ENCODE assay signal across 12 cellular contexts in genomic region chr9:21852751-21853150, GRCh38. TPM values are rescaled to one million over a fixed set of nuclear protein-coding genes. Genes with fewer than 3 reads are reported as not detected.
A peak's percentile ranks its signal among the peaks of the same experiment; 100 is the strongest.
DNase-seq lines count a peak whose midpoint lies in the region; ATAC-seq and TF ChIP-seq lines count a peak whose summit lies in the region.
"Had no signal": no experiment of that assay in that cellular context is flagged by ENCODE, and none has a peak within 500 bp of the region (broad histone marks: within the 10 kb centered on the region; RNA-seq: fewer than 3 reads in every experiment).

No MANE protein-coding gene starts in this region.

- H3K27me3 ChIP-seq in GM23248 (replicated peaks; ENCODE audit: insufficient read depth): no peaks in the 10 kb centered on the region
- H3K27me3 ChIP-seq: upper lobe of left lung had no signal

- peak; percentile 34 to 59 for ATAC-seq in activated T-cell treated with anti-CD3 and anti-CD28 coated beads, Interleukin-2, amount 50 U/mL, for 4 hours
- ATAC-seq in GM21786 (IDR thresholded peaks at IDR 0.05; ENCODE audit: unreplicated experiment) (peak; percentile 98), HG03432 (IDR thresholded peaks at IDR 0.05; ENCODE audit: unreplicated experiment) (peak; percentile 100)
- ATAC-seq: naive thymus-derived CD4-positive, alpha-beta T cell had no signal

- peaks cover 57% of the 10 kb centered on the region for H3K36me3 Mint-ChIP-seq in activated T-cell treated with anti-CD3 and anti-CD28 coated beads, Interleukin-2, amount 50 U/mL, for 4 hours (ENCODE audit: insufficient read depth)
- H3K36me3 Mint-ChIP-seq in type B pancreatic cell: peaks cover 80% of the 10 kb centered on the region

- H3K9me3 Mint-ChIP-seq in activated T-cell treated with anti-CD3 and anti-CD28 coated beads, Interleukin-2, amount 50 U/mL, for 4 hours: peaks cover 13% of the 10 kb centered on the region
- H3K9me3 Mint-ChIP-seq in type B pancreatic cell: no peaks in the 10 kb centered on the region

- no peaks in the 10 kb centered on the region for H3K79me2 ChIP-seq in GM23248 (ENCODE audit: insufficient read depth)

- no peak overlapping the region for H3K4me2 ChIP-seq in GM23248 (ENCODE audit: unreplicated experiment)

- H3K4me3 ChIP-seq in GM23248: no peak overlapping the region
- H3K4me3 ChIP-seq: upper lobe of left lung had no signal

- no peaks in the 10 kb centered on the region for H3K9me2 ChIP-seq in GM23248 (ENCODE audit: insufficient read depth)

- H3K9me3 ChIP-seq in GM23248 (ENCODE audit: low read depth): no peaks in the 10 kb centered on the region

- no peaks in the 10 kb centered on the region for H3K27me3 Mint-ChIP-seq in activated T-cell treated with anti-CD3 and anti-CD28 coated beads, Interleukin-2, amount 50 U/mL, for 4 hours (ENCODE audit: low read depth)
- H3K27me3 Mint-ChIP-seq in type B pancreatic cell: no peaks in the 10 kb centered on the region
- H3K27me3 Mint-ChIP-seq: naive thymus-derived CD4-positive, alpha-beta T cell had no signal

- WGBS in GM23248 (ENCODE audit: low coverage in 1 of 2, low lambda C conversion rate in 2 of 2, missing lambda C conversion rate in 2 of 2), 2 experiments: 86 to 87% methylated on average over 3 of the region's 3 CpGs

- no peak for DNase-seq in activated T-cell treated with anti-CD3 and anti-CD28 coated beads, Interleukin-2, amount 50 U/mL, for 4 hours
- no peak for DNase-seq in activated T-cell treated with anti-CD3 and anti-CD28 coated beads, Interleukin-2, amount 50 U/mL, for 1 hour
- DNase-seq in type B pancreatic cell (ENCODE audit: extremely low spot score, unreplicated experiment) (no peak), GM23248 (no peak), DMS 273 treated with DMSO at 0.1 percent for 48 hours (lab: John Stamatoyannopoulos, UW) (no peak), pons (ENCODE audit: low spot score) (no peak)
- DNase-seq: cortex of kidney; naive thymus-derived CD4-positive, alpha-beta T cell; stimulated activated CD4-positive, alpha-beta T cell treated with anti-CD3 and anti-CD28 coated beads, Interleukin-1b, Interleukin-23, amount 100 ng/mL, for 48 hours; upper lobe of left lung had no signal

- H3K36me3 ChIP-seq in GM23248 (ENCODE audit: low read depth): peaks cover 18% of the 10 kb centered on the region; the same call in 1 of the 2 replicates

- no peak overlapping the region for H3K27ac ChIP-seq in GM23248
- H3K27ac ChIP-seq: upper lobe of left lung had no signal

- peaks cover 36% of the 10 kb centered on the region for H3K4me1 ChIP-seq in GM23248 (ENCODE audit: insufficient read depth)
- H3K4me1 ChIP-seq: upper lobe of left lung had no signal

- H3K4me1 Mint-ChIP-seq in activated T-cell treated with anti-CD3 and anti-CD28 coated beads, Interleukin-2, amount 50 U/mL, for 4 hours (ENCODE audit: low read depth): peaks cover 18% of the 10 kb centered on the region
- H3K4me1 Mint-ChIP-seq in type B pancreatic cell (ENCODE audit: unreplicated experiment): peaks cover 6% of the 10 kb centered on the region

- H3K4me3 Mint-ChIP-seq in activated T-cell treated with anti-CD3 and anti-CD28 coated beads, Interleukin-2, amount 50 U/mL, for 4 hours: no peak overlapping the region
- H3K4me3 Mint-ChIP-seq in type B pancreatic cell: no peak overlapping the region
- H3K4me3 Mint-ChIP-seq: naive thymus-derived CD4-positive, alpha-beta T cell had no signal

- no peaks in the 10 kb centered on the region for H4K20me1 ChIP-seq in GM23248 (ENCODE audit: insufficient read depth)

- H2AFZ ChIP-seq in GM23248: no peak overlapping the region

- in situ Hi-C loops in GM23248 (cut with MboI): no loop called here

- H3K27ac Mint-ChIP-seq in type B pancreatic cell: peak overlapping the region; percentile 26

- no peak for TF ChIP-seq CTCF in type B pancreatic cell (conservative IDR thresholded peaks at IDR 0.05)

- H3K9ac ChIP-seq in GM23248: no peak overlapping the region

- peaks cover 69% of the 10 kb centered on the region for H3F3A ChIP-seq in GM23248 (ENCODE audit: insufficient read depth)

RNA-seq across cellular contexts. Expression of gene MTAP, which starts 50.3 kb away (rescaled TPM):
- 10 to 100 TPM; 73.2 to 78.1 (median 76.3) TPM for total RNA-seq in activated T-cell treated with anti-CD3 and anti-CD28 coated beads, Interleukin-2, amount 50 U/mL, for 4 hours
- total RNA-seq in type B pancreatic cell (ENCODE audit: low replicate concordance): 73.4 and 77.4 TPM in 2 replicates
- 26.7 and 29.8 TPM in 2 replicates for total RNA-seq in GM23248 (2014; rRNA removed; shearing (Covaris generic))
- polyA plus RNA-seq in GM23248 (2016; fragmentation: Nextera tagmentation; extraction: Ambion mirVana): 44.8 and 47.8 TPM in 2 replicates

Comparison
In these comparisons a context has a peak if more than half of its experiments do, and no peak if none do; other contexts are left out.
1. ATAC-seq: peak in every context shown above with its lines; median percentile 100 in HG03432; 98 in GM21786; 46 in activated T-cell treated with anti-CD3 and anti-CD28 coated beads, Interleukin-2, amount 50 U/mL, for 4 hours.